2 cellular contexts compared by ENCODE assay signal in genomic region chr7:43799605-43800004, GRCh38.
TF ChIP-seq lines count a peak whose summit lies in the region.

No MANE protein-coding gene starts in this region.

TF ChIP-seq in HCT116, 20 proteins besides CTCF, POLR2A, EP300 and RAD21 (continued from another document):
- TF ChIP-seq ATF3 (IDR thresholded peaks at IDR 0.05) (no peak), POLR2AphosphoS5 (IDR thresholded peaks at IDR 0.05; ENCODE audit: low read depth, low read length) (no peak), ZBTB33 (IDR thresholded peaks at IDR 0.05; ENCODE audit: extremely low read depth, insufficient replicate concordance, low read length) (no peak), SIN3A (IDR thresholded peaks at IDR 0.05; ENCODE audit: low read depth) (no peak), REST (IDR thresholded peaks at IDR 0.05; ENCODE audit: low read depth) (no peak), JUND (IDR thresholded peaks at IDR 0.05) (no peak), EZH2 (IDR thresholded peaks at IDR 0.05) (no peak), SRF (IDR thresholded peaks at IDR 0.05; ENCODE audit: low read depth) (no peak), ELF1 (IDR thresholded peaks at IDR 0.05; ENCODE audit: borderline replicate concordance, low read depth) (no peak), EGR1 (IDR thresholded peaks at IDR 0.05; ENCODE audit: low read depth) (no peak), MAX (IDR thresholded peaks at IDR 0.05) (no peak), ZNF274 (IDR thresholded peaks at IDR 0.05; ENCODE audit: low read depth, low read length) (no peak), CEBPB (IDR thresholded peaks at IDR 0.05; ENCODE audit: low read depth) (no peak), CBX3 (IDR thresholded peaks at IDR 0.05; ENCODE audit: low read depth) (no peak), ZFX (IDR thresholded peaks at IDR 0.05) (no peak)
TF ChIP-seq in HCT116: peak in this region for 0.

TF ChIP-seq in GM12878, 131 proteins besides CTCF, POLR2A, EP300 and RAD21 (continued from another document):
- no peak for TF ChIP-seq ZNF687 (IDR thresholded peaks at IDR 0.05)
- TF ChIP-seq MTA2 (IDR thresholded peaks at IDR 0.05; ENCODE audit: low read depth) = no peak
- TF ChIP-seq POLR2AphosphoS5 (IDR thresholded peaks at IDR 0.05; ENCODE audit: low read length) = no peak
- no peak for TF ChIP-seq ESRRA (IDR thresholded peaks at IDR 0.05; ENCODE audit: low read length)
- no peak for TF ChIP-seq SKIL (IDR thresholded peaks at IDR 0.05; ENCODE audit: low read depth, poor library complexity, severe bottlenecking)
